In genomic region chr6:31541658-31542521, GRCh38 we compare ENCODE assay signal across 8 cellular contexts. TPM values are rescaled to one million over a fixed set of nuclear protein-coding genes. Genes with fewer than 3 reads are reported as not detected.
DNase-seq lines count a peak whose midpoint lies in the region; ATAC-seq and TF ChIP-seq lines count a peak whose summit lies in the region.

DDX39B (minus strand) TSS chr6:31542003; CDS start chr6:31540532, 1,471 bp downstream.

- DNase-seq in AG10803 (ENCODE audit: low read depth) (peak; percentile 97), NCI-H510A (lab: John Stamatoyannopoulos, UW) (peak; percentile 98), cerebellum (ENCODE audit: low spot score) (peak; percentile 93), kidney epithelial cell (ENCODE audit: low read depth) (peak; percentile 91)
- peak; percentile 85 to 88 for DNase-seq in activated CD4-positive, alpha-beta T cell treated with anti-CD3 and anti-CD28 coated beads for 24 hours (ENCODE audit: low read depth in 2 of 2)
- peak; percentile 94 for DNase-seq in stimulated activated CD4-positive, alpha-beta T cell treated with anti-CD3 and anti-CD28 coated beads, Interleukin-15, amount 100 ng/mL, for 24 hours

- TF ChIP-seq CTCF in AG10803 (conservative IDR thresholded peaks at IDR 0.05; ENCODE audit: low read length) (no peak), kidney epithelial cell (IDR thresholded peaks at IDR 0.05; ENCODE audit: insufficient read depth, low read length, poor library complexity, severe bottlenecking) (no peak)

- H3K27me3 ChIP-seq in kidney epithelial cell (ENCODE audit: control insufficient read depth, insufficient read depth, low read length), result no peaks in the 10 kb centered on the region

- ATAC-seq in HG03432 (IDR thresholded peaks at IDR 0.05; ENCODE audit: unreplicated experiment), result peak; percentile 76

- TF ChIP-seq POLR2A in GM19099 (IDR thresholded peaks at IDR 0.05; ENCODE audit: extremely low read depth, insufficient read length, low read depth), result peak; percentile 91

- H3K36me3 ChIP-seq in kidney epithelial cell (ENCODE audit: control insufficient read depth, insufficient read depth, low read length), result peaks cover 3% of the 10 kb centered on the region

- peak within 1 kb of the TSS; percentile 72 for H3K4me3 ChIP-seq in AG10803 (ENCODE audit: low read length)
- H3K4me3 ChIP-seq in kidney epithelial cell (ENCODE audit: low read depth, low read length), result peak within 1 kb of the TSS; percentile 83

RNA-seq across cellular contexts. Expression of gene DDX39B, which starts in this region (rescaled TPM):
- total RNA-seq in cerebellum (245 TPM), kidney epithelial cell (290 and 412 TPM in 2 replicates)

Comparison
In these comparisons a context has a peak if more than half of its experiments do, and no peak if none do; other contexts are left out.
1. Peak in every context shown above with its lines: DNase-seq, ATAC-seq and H3K4me3 ChIP-seq.